In the genomic region with DNA sequence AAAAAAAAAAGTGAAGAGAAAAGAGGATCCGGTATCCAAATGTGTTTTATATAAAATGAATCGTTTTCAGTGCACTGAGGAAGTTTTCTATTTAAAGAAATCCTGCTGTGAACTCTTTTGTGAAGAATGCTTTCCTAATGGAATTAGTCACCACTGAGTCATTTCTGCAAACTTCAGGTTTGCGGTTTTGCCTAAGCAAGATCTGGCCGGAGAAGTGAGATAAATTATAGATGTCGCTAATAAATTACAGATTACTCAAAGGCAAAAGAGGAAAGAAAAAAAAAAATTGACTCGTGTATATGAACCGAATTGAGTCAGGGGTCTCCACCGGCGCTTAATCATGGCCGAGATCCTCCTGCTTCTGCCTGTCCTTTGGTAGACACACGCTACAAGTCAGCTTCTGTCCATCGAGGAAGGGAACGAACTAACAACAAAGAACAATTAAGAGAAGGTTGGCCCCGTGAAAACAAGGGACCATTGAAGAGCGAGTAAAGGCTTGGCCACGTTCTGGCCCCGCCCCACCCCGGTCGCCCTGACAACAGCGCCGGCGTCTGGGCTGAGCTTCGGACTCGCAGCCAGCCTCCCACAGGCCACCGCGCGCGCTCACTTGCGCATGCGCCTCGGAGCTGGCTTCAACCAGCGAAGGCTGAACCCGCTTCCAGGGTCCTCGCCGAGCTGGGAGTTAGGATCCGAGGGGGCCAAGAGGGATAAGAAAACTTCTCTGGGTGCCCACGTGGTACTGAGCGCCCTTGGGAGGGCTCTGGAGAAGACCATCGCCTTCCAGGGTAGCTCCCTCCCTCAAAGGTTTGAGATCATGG, we compare ENCODE assay signal across 8 cellular contexts.
DNase-seq lines count a peak whose midpoint lies in the region; ATAC-seq and TF ChIP-seq lines count a peak whose summit lies in the region.

No MANE protein-coding gene starts in this region.

- TF ChIP-seq CTCF in AG09309 (IDR thresholded peaks at IDR 0.05; ENCODE audit: control insufficient read depth, insufficient read depth, low read depth, low read length, missing control alignments): no peak

- peak; percentile 99 for ATAC-seq in GM19025 (IDR thresholded peaks at IDR 0.05; ENCODE audit: low read depth, unreplicated experiment)
- peak; percentile 97 for ATAC-seq in HG03342 (IDR thresholded peaks at IDR 0.05; ENCODE audit: unreplicated experiment)

- DNase-seq in AG09309 (ENCODE audit: low read depth) (peak; percentile 96), NCI-H446 (lab: John Stamatoyannopoulos, UW) (peak; percentile 92 to 97), cerebellar nuclear complex (lab: John Stamatoyannopoulos, UW) (peak; percentile 72 to 77), islet precursor cell (peak; percentile 99)
- DNase-seq in activated CD4-positive, CD25-positive, alpha-beta regulatory T cell treated with anti-CD3 and anti-CD28 coated beads, Interleukin-2, amount 50 U/mL, for 72 hours: peak; percentile 95
- peak; percentile 94 for DNase-seq in stimulated activated CD4-positive, alpha-beta T cell treated with anti-CD3 and anti-CD28 coated beads, Interleukin-12 subunit alpha, Interleukin-12 subunit beta, amount 100 ng/mL, for 4 hours

- peak overlapping the region; percentile 55 for H3K4me3 ChIP-seq in AG09309 (ENCODE audit: control insufficient read depth, low read depth, low read length)

Comparison
In these comparisons a context has a peak if more than half of its experiments do, and no peak if none do; other contexts are left out.
1. Peak in every context shown above with its lines: DNase-seq, ATAC-seq and H3K4me3 ChIP-seq.